In the genomic region with DNA sequence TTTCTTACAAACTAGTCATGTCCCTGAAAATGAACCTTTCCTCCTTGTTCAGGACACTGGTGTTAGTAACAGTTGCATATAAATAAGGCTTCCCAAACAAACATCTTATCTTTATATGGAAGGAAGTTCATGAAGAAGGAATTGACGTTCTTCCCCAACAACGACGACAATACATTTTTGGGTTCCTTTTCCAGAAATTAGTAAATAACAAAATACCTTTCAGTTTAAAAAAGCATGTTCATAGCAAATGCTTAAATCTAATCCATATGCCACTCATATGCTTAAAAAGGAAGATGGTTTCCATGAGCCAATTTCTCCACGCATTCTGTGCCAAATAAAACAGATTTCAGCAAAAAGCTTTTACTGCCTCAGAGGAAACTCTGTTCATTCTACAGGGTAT, we compare ENCODE assay signal across 9 cellular contexts.
"Had no signal": no experiment of that assay in that cellular context is flagged by ENCODE, and none has a peak within 500 bp of the region (broad histone marks: within the 10 kb centered on the region; RNA-seq: fewer than 3 reads in every experiment).

No MANE protein-coding gene starts in this region.

- DNase-seq: activated CD4-positive, alpha-beta T cell treated with anti-CD3 and anti-CD28 coated beads, Interleukin-2, amount 50 U/mL, for 1 hour; activated CD4-positive, CD25-positive, alpha-beta regulatory T cell; activated naive CD4-positive, alpha-beta T cell treated with anti-CD3 and anti-CD28 coated beads, Interleukin-2, amount 10 ng/mL, durations not matched to agents 7 days and 5 days; activated T-cell treated with anti-CD3 and anti-CD28 coated beads for 4 hours; adrenal gland; left cardiac atrium; occipital lobe; T-helper 2 cell; tibial artery had no signal

- H3K27me3 ChIP-seq: adrenal gland, tibial artery had no signal

- H3K27ac ChIP-seq: tibial artery had no signal

- ATAC-seq: left cardiac atrium had no signal

- H3K4me1 ChIP-seq: adrenal gland had no signal

- H3K4me3 ChIP-seq: adrenal gland, tibial artery had no signal

- H3K36me3 ChIP-seq: adrenal gland, tibial artery had no signal

- H3K9me3 ChIP-seq: adrenal gland, tibial artery had no signal
